Comparison of ENCODE assay signal across 8 cellular contexts in the genomic region with DNA sequence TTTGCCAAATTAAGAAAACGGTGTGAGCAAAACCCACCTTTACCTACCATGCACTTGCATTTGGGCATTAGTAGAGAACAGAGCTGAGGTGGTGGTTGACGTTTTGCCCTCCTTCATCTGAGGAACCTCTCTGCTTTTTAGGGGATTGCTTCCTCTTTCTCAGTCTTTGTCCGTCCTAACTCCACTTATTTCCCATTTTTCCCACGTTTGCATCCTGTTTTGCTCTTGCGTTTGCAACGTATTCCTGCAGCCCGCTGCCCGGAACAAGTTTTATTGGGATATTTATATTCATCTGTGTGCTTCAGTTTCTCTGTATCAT. TPM values are rescaled to one million over a fixed set of nuclear protein-coding genes. Genes with fewer than 3 reads are reported as not detected.
DNase-seq lines count a peak whose midpoint lies in the region; ATAC-seq, FAIRE-seq and TF ChIP-seq lines count a peak whose summit lies in the region.

No MANE protein-coding gene starts in this region.

- H3K27me3 ChIP-seq in Peyer's patch, result no peaks in the 10 kb centered on the region
- H3K27me3 ChIP-seq in esophagus squamous epithelium, result no peaks in the 10 kb centered on the region
- no peaks in the 10 kb centered on the region for H3K27me3 ChIP-seq in ovary

- DNase-seq in Peyer's patch (no peak), esophagus squamous epithelium (lab: John Stamatoyannopoulos, UW) (no peak), ovary (no peak), urothelium cell line (ENCODE audit: low spot score) (no peak), COLO668 (lab: John Stamatoyannopoulos, UW; ENCODE audit: unreplicated experiment) (no peak), NCI-H2107 (lab: John Stamatoyannopoulos, UW) (no peak)

- no peak for TF ChIP-seq POLR2A in Peyer's patch (IDR thresholded peaks at IDR 0.05)
- TF ChIP-seq POLR2A in esophagus squamous epithelium (IDR thresholded peaks at IDR 0.05), result no peak
- TF ChIP-seq POLR2A in ovary (IDR thresholded peaks at IDR 0.05), result no peak

- WGBS in esophagus squamous epithelium, 2 donors, result 1 to 3% methylated on average over 8 of the region's 8 CpGs
- 0 to 1% (median 0%) methylated on average over 8 of the region's 8 CpGs for WGBS in ovary, 3 donors

- ATAC-seq in GM18907 (IDR thresholded peaks at IDR 0.05; ENCODE audit: unreplicated experiment) (peak; percentile 63), HG02840 (IDR thresholded peaks at IDR 0.05; ENCODE audit: low FRiP score, unreplicated experiment) (peak; percentile 54)

- no peak for TF ChIP-seq EP300 in ovary (IDR thresholded peaks at IDR 0.05)

- H3K27ac ChIP-seq in Peyer's patch, result peak overlapping the region; percentile 91 to 94 (median 93)
- H3K27ac ChIP-seq in esophagus squamous epithelium, result peak overlapping the region; percentile 96 to 99 (median 98)
- peak overlapping the region; percentile 83 to 87 for H3K27ac ChIP-seq in ovary

- peak overlapping the region; percentile 68 to 79 (median 73) for H3K4me3 ChIP-seq in Peyer's patch
- H3K4me3 ChIP-seq in esophagus squamous epithelium, result peak overlapping the region; percentile 65 to 95 (median 91)
- peak overlapping the region; percentile 93 for H3K4me3 ChIP-seq in ovary

- H3K4me1 ChIP-seq in Peyer's patch, result peaks cover 0 to 17% (median 0%) of the 10 kb centered on the region in 4 donors
- peaks cover 0 to 48% (median 10%) of the 10 kb centered on the region in 3 donors for H3K4me1 ChIP-seq in esophagus squamous epithelium
- H3K4me1 ChIP-seq in ovary (ENCODE audit: insufficient read depth), result peaks cover 9% of the 10 kb centered on the region

- no peaks in the 10 kb centered on the region for H3K9me3 ChIP-seq in Peyer's patch
- H3K9me3 ChIP-seq in esophagus squamous epithelium, result no peaks in the 10 kb centered on the region
- H3K9me3 ChIP-seq in ovary, result no peaks in the 10 kb centered on the region

- TF ChIP-seq CTCF in Peyer's patch (IDR thresholded peaks at IDR 0.05) (no peak), esophagus squamous epithelium (IDR thresholded peaks at IDR 0.05) (no peak), ovary (IDR thresholded peaks at IDR 0.05) (no peak)

- no peak for FAIRE-seq in urothelium cell line (lab: Jason Lieb, UNC)

- no peaks in the 10 kb centered on the region for H3K36me3 ChIP-seq in Peyer's patch
- H3K36me3 ChIP-seq in esophagus squamous epithelium, result peaks cover 0 to 5% (median 0%) of the 10 kb centered on the region in 3 donors
- H3K36me3 ChIP-seq in ovary, result no peaks in the 10 kb centered on the region

- intact Hi-C loops in esophagus squamous epithelium (cut with DNase I), result no loop called here
- intact Hi-C loops in ovary (cut with DNase I), result no loop called here

RNA-seq across cellular contexts. Expression of a gene that starts 0.4 kb away (rescaled TPM):
- total RNA-seq in Peyer's patch (100 to 1,000 TPM in 1 of 4 donors, 10 to 100 TPM in 3; 50.3 to 115 (median 70.0) TPM), esophagus squamous epithelium (100 to 1,000 TPM in 2 of 4 donors, 10 to 100 TPM in 2; 52.2 to 137 (median 78.6) TPM), ovary (100 to 1,000 TPM; 125 to 186 (median 156) TPM)
- 100 to 1,000 TPM; 165 to 207 TPM for polyA plus RNA-seq in ovary
